In the genomic region with DNA sequence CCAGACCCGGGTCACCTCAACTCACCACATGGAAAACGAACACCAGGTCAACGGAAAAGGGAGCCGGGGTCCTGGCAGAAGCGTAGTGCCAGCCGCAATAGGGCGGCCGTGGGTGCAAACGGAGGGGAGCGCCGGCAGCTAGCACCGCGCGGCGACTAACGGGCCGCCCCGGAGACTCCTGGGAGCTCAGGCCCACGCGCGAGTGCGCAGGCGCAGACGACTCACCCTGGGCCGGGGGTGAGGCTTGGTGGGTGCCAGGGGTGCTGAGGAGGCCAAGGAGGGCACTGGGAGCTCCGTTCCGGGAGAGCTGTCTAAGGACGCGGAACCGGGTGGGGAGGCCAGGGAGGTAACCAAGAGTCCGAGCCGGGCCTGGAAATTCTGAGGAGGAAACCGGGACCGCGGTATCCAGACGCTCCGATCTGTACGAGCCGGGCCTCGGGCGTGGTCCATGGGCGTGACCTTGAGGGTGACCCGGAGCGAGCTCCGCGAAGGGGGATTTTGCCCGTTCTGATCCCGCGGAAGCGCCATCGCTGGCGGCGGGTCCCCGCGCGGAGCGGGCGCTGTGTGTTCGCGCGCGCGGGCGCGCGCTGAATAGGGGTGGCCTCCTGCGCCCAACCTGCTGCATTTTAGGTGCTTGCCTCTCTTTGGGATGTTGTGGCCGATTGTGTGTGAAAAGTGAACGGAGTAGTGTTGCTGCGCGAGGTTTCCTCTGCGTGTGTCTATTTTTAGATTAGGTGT, we compare ENCODE assay signal across 1 cellular context.
A peak's percentile ranks its signal among the peaks of the same experiment; 100 is the strongest.
TF ChIP-seq lines count a peak whose summit lies in the region.

A gene (plus strand): TSS at position 213 of the 738 bp plus-strand sequence. CDS start 4,602 bp downstream, outside the sequence.

TF ChIP-seq in HepG2, 621 proteins besides CTCF, POLR2A, EP300 and RAD21 (continued from another document and continues in another):
- TF ChIP-seq, protein P1, sequence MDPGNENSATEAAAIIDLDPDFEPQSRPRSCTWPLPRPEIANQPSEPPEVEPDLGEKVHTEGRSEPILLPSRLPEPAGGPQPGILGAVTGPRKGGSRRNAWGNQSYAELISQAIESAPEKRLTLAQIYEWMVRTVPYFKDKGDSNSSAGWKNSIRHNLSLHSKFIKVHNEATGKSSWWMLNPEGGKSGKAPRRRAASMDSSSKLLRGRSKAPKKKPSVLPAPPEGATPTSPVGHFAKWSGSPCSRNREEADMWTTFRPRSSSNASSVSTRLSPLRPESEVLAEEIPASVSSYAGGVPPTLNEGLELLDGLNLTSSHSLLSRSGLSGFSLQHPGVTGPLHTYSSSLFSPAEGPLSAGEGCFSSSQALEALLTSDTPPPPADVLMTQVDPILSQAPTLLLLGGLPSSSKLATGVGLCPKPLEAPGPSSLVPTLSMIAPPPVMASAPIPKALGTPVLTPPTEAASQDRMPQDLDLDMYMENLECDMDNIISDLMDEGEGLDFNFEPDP (CRISPR knock-in tag; conservative IDR thresholded peaks at IDR 0.05), result 0 out of 2 replicates have a peak, but pooled peaks have one; percentile 65
- peak; percentile 89 for TF ChIP-seq RBFOX2 (IDR thresholded peaks at IDR 0.05; ENCODE audit: low read depth, low read length)
- TF ChIP-seq SKI (IDR thresholded peaks at IDR 0.05; ENCODE audit: partially characterized antibody), result no peak
- TF ChIP-seq PHF8 (CRISPR knock-in tag; IDR thresholded peaks at IDR 0.05), result peak; percentile 93
- TF ChIP-seq, protein P2, sequence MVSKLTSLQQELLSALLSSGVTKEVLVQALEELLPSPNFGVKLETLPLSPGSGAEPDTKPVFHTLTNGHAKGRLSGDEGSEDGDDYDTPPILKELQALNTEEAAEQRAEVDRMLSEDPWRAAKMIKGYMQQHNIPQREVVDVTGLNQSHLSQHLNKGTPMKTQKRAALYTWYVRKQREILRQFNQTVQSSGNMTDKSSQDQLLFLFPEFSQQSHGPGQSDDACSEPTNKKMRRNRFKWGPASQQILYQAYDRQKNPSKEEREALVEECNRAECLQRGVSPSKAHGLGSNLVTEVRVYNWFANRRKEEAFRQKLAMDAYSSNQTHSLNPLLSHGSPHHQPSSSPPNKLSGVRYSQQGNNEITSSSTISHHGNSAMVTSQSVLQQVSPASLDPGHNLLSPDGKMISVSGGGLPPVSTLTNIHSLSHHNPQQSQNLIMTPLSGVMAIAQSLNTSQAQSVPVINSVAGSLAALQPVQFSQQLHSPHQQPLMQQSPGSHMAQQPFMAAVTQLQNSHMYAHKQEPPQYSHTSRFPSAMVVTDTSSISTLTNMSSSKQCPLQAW (CRISPR knock-in tag; IDR thresholded peaks at IDR 0.05), result peak; percentile 41; the same call in 1 of the 2 replicates
- peak; percentile 75 for TF ChIP-seq GABPB1 (CRISPR knock-in tag; IDR thresholded peaks at IDR 0.05)
- no peak for TF ChIP-seq KMT2B (CRISPR knock-in tag; IDR thresholded peaks at IDR 0.05)
- TF ChIP-seq, protein P3, sequence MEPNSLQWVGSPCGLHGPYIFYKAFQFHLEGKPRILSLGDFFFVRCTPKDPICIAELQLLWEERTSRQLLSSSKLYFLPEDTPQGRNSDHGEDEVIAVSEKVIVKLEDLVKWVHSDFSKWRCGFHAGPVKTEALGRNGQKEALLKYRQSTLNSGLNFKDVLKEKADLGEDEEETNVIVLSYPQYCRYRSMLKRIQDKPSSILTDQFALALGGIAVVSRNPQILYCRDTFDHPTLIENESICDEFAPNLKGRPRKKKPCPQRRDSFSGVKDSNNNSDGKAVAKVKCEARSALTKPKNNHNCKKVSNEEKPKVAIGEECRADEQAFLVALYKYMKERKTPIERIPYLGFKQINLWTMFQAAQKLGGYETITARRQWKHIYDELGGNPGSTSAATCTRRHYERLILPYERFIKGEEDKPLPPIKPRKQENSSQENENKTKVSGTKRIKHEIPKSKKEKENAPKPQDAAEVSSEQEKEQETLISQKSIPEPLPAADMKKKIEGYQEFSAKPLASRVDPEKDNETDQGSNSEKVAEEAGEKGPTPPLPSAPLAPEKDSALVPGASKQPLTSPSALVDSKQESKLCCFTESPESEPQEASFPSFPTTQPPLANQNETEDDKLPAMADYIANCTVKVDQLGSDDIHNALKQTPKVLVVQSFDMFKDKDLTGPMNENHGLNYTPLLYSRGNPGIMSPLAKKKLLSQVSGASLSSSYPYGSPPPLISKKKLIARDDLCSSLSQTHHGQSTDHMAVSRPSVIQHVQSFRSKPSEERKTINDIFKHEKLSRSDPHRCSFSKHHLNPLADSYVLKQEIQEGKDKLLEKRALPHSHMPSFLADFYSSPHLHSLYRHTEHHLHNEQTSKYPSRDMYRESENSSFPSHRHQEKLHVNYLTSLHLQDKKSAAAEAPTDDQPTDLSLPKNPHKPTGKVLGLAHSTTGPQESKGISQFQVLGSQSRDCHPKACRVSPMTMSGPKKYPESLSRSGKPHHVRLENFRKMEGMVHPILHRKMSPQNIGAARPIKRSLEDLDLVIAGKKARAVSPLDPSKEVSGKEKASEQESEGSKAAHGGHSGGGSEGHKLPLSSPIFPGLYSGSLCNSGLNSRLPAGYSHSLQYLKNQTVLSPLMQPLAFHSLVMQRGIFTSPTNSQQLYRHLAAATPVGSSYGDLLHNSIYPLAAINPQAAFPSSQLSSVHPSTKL (CRISPR knock-in tag; IDR thresholded peaks at IDR 0.05), result no peak
- TF ChIP-seq GATAD2A (CRISPR knock-in tag; IDR thresholded peaks at IDR 0.05), result no peak; the same call in 1 of the 2 replicates
- TF ChIP-seq POGZ (CRISPR knock-in tag; IDR thresholded peaks at IDR 0.05), result peak; percentile 26; the same call in 1 of the 2 replicates
- 0 out of 2 replicates have a peak, but pooled peaks have one; percentile 19 for TF ChIP-seq ZNF335 (CRISPR knock-in tag; IDR thresholded peaks at IDR 0.05)
- TF ChIP-seq ZNF607 (CRISPR knock-in tag; IDR thresholded peaks at IDR 0.05; ENCODE audit: borderline replicate concordance), result 0 out of 2 replicates have a peak, but pooled peaks have one; percentile 33
- TF ChIP-seq, protein P4, sequence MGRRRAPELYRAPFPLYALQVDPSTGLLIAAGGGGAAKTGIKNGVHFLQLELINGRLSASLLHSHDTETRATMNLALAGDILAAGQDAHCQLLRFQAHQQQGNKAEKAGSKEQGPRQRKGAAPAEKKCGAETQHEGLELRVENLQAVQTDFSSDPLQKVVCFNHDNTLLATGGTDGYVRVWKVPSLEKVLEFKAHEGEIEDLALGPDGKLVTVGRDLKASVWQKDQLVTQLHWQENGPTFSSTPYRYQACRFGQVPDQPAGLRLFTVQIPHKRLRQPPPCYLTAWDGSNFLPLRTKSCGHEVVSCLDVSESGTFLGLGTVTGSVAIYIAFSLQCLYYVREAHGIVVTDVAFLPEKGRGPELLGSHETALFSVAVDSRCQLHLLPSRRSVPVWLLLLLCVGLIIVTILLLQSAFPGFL (CRISPR knock-in tag; IDR thresholded peaks at IDR 0.05), result no peak
- TF ChIP-seq, protein P5, sequence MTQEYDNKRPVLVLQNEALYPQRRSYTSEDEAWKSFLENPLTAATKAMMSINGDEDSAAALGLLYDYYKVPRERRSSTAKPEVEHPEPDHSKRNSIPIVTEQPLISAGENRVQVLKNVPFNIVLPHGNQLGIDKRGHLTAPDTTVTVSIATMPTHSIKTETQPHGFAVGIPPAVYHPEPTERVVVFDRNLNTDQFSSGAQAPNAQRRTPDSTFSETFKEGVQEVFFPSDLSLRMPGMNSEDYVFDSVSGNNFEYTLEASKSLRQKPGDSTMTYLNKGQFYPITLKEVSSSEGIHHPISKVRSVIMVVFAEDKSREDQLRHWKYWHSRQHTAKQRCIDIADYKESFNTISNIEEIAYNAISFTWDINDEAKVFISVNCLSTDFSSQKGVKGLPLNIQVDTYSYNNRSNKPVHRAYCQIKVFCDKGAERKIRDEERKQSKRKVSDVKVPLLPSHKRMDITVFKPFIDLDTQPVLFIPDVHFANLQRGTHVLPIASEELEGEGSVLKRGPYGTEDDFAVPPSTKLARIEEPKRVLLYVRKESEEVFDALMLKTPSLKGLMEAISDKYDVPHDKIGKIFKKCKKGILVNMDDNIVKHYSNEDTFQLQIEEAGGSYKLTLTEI (CRISPR knock-in tag; conservative IDR thresholded peaks at IDR 0.05), result no peak
- TF ChIP-seq, protein P6, sequence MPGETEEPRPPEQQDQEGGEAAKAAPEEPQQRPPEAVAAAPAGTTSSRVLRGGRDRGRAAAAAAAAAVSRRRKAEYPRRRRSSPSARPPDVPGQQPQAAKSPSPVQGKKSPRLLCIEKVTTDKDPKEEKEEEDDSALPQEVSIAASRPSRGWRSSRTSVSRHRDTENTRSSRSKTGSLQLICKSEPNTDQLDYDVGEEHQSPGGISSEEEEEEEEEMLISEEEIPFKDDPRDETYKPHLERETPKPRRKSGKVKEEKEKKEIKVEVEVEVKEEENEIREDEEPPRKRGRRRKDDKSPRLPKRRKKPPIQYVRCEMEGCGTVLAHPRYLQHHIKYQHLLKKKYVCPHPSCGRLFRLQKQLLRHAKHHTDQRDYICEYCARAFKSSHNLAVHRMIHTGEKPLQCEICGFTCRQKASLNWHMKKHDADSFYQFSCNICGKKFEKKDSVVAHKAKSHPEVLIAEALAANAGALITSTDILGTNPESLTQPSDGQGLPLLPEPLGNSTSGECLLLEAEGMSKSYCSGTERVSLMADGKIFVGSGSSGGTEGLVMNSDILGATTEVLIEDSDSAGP (CRISPR knock-in tag; IDR thresholded peaks at IDR 0.05; ENCODE audit: borderline replicate concordance), result peak; percentile 80; the same call in 1 of the 2 replicates
- no peak for TF ChIP-seq U2AF1 (optimal IDR thresholded peaks at IDR 0.05; ENCODE audit: low read depth, low read length)
- TF ChIP-seq HOXA3 (CRISPR knock-in tag; IDR thresholded peaks at IDR 0.05), result 0 out of 2 replicates have a peak, but pooled peaks have one; percentile 10
- peak; percentile 88; the same call in 1 of the 2 replicates for TF ChIP-seq ZNF33A (CRISPR knock-in tag; IDR thresholded peaks at IDR 0.05; ENCODE audit: borderline replicate concordance)
- TF ChIP-seq ZNF24 (IDR thresholded peaks at IDR 0.05), result no peak
- no peak for TF ChIP-seq KLF15 (CRISPR knock-in tag; IDR thresholded peaks at IDR 0.05; ENCODE audit: borderline replicate concordance)
- no peak for TF ChIP-seq ZNF230 (CRISPR knock-in tag; IDR thresholded peaks at IDR 0.05)
- no peak for TF ChIP-seq ZNF121 (CRISPR knock-in tag; IDR thresholded peaks at IDR 0.05)
- TF ChIP-seq TARDBP (CRISPR knock-in tag; IDR thresholded peaks at IDR 0.05), result no peak; the same call in 1 of the 2 replicates
- TF ChIP-seq ZNF547 (CRISPR knock-in tag; IDR thresholded peaks at IDR 0.05), result peak; percentile 38; the same call in 1 of the 2 replicates
- peak; percentile 75; the same call in 1 of the 2 replicates for TF ChIP-seq KDM5B (CRISPR knock-in tag; IDR thresholded peaks at IDR 0.05; ENCODE audit: borderline replicate concordance)
- no peak for TF ChIP-seq NFKBIZ (CRISPR knock-in tag; IDR thresholded peaks at IDR 0.05)
- no peak for TF ChIP-seq ZNF101 (CRISPR knock-in tag; IDR thresholded peaks at IDR 0.05; ENCODE audit: borderline replicate concordance, low read depth)
- peak; percentile 86 for TF ChIP-seq ZNF143 (CRISPR knock-in tag; IDR thresholded peaks at IDR 0.05)
- TF ChIP-seq JUN (CRISPR knock-in tag; IDR thresholded peaks at IDR 0.05), result no peak
- TF ChIP-seq, protein P7, sequence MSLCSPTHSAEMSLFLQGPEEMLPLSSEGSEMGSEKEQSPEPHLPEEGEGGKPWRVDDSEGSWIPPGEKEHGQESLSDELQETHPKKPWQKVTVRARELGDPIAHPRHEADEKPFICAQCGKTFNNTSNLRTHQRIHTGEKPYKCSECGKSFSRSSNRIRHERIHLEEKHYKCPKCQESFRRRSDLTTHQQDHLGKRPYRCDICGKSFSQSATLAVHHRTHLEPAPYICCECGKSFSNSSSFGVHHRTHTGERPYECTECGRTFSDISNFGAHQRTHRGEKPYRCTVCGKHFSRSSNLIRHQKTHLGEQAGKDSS (CRISPR knock-in tag; IDR thresholded peaks at IDR 0.05; ENCODE audit: borderline replicate concordance, low read depth), result no peak
- TF ChIP-seq ZMYM4 (CRISPR knock-in tag; IDR thresholded peaks at IDR 0.05), result peak; percentile 76
- TF ChIP-seq SMARCE1 (IDR thresholded peaks at IDR 0.05; ENCODE audit: borderline replicate concordance), result no peak
- peak; percentile 42; the same call in 1 of the 2 replicates for TF ChIP-seq ZNF788 (CRISPR knock-in tag; IDR thresholded peaks at IDR 0.05; ENCODE audit: borderline replicate concordance)
- TF ChIP-seq ZNF563 (CRISPR knock-in tag; IDR thresholded peaks at IDR 0.05), result 0 out of 2 replicates have a peak, but pooled peaks have one; percentile 74
- TF ChIP-seq TCF12 (IDR thresholded peaks at IDR 0.05), result no peak
- peak; percentile 42; the same call in 1 of the 2 replicates for TF ChIP-seq TCF12 (CRISPR knock-in tag; IDR thresholded peaks at IDR 0.05)
- TF ChIP-seq, protein P8, sequence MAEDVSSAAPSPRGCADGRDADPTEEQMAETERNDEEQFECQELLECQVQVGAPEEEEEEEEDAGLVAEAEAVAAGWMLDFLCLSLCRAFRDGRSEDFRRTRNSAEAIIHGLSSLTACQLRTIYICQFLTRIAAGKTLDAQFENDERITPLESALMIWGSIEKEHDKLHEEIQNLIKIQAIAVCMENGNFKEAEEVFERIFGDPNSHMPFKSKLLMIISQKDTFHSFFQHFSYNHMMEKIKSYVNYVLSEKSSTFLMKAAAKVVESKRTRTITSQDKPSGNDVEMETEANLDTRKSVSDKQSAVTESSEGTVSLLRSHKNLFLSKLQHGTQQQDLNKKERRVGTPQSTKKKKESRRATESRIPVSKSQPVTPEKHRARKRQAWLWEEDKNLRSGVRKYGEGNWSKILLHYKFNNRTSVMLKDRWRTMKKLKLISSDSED (CRISPR knock-in tag; IDR thresholded peaks at IDR 0.05), result no peak
- no peak for TF ChIP-seq CBX2 (IDR thresholded peaks at IDR 0.05; ENCODE audit: low read depth, low read length)
- no peak for TF ChIP-seq CBX2 (CRISPR knock-in tag; IDR thresholded peaks at IDR 0.05; ENCODE audit: low read depth)
- 0 out of 2 replicates have a peak, but pooled peaks have one; percentile 27 for TF ChIP-seq ZMAT3 (CRISPR knock-in tag; conservative IDR thresholded peaks at IDR 0.05)
- TF ChIP-seq SMYD3 (CRISPR knock-in tag; IDR thresholded peaks at IDR 0.05), result no peak
- TF ChIP-seq, protein P9, sequence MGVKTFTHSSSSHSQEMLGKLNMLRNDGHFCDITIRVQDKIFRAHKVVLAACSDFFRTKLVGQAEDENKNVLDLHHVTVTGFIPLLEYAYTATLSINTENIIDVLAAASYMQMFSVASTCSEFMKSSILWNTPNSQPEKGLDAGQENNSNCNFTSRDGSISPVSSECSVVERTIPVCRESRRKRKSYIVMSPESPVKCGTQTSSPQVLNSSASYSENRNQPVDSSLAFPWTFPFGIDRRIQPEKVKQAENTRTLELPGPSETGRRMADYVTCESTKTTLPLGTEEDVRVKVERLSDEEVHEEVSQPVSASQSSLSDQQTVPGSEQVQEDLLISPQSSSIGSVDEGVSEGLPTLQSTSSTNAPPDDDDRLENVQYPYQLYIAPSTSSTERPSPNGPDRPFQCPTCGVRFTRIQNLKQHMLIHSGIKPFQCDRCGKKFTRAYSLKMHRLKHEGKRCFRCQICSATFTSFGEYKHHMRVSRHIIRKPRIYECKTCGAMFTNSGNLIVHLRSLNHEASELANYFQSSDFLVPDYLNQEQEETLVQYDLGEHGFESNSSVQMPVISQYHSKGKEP (CRISPR knock-in tag; IDR thresholded peaks at IDR 0.05), result no peak
- no peak for TF ChIP-seq RXRB (CRISPR knock-in tag; IDR thresholded peaks at IDR 0.05; ENCODE audit: borderline replicate concordance)
